In genomic region chr6:13080462-13081188, GRCh38 we compare ENCODE assay signal across 29 cellular contexts.
"Had no signal": no experiment of that assay in that cellular context is flagged by ENCODE, and none has a peak within 500 bp of the region (broad histone marks: within the 10 kb centered on the region; RNA-seq: fewer than 3 reads in every experiment).

No MANE protein-coding gene starts in this region.

- H3K9me3 ChIP-seq: Peyer's patch, SJSA1 had no signal

- H3K4me3 ChIP-seq: Peyer's patch, SJSA1 had no signal

- H3K36me3 ChIP-seq: brain microvascular endothelial cell, Peyer's patch, SJSA1 had no signal

- H3K27ac ChIP-seq: brain microvascular endothelial cell, KMS-11, Peyer's patch, SJSA1 had no signal

- H3K4me2 ChIP-seq: KMS-11, SK-N-SH had no signal

- DNase-seq: activated CD4-positive, alpha-beta T cell treated with anti-CD3 and anti-CD28 coated beads, Interleukin-2, amount 10 ng/mL, durations not matched to agents 24 days and 14 days; activated CD4-positive, alpha-beta T cell treated with anti-CD3 and anti-CD28 coated beads, Interleukin-2, amount 50 U/mL, for 4 hours; activated CD8-positive, alpha-beta T cell treated with anti-CD3 and anti-CD28 coated beads for 36 hours; activated gamma-delta T cell; activated naive CD4-positive, alpha-beta T cell treated with Interleukin-2 at 50 U/mL for 16 hours; activated naive CD8-positive, alpha-beta T cell treated with anti-CD3 and anti-CD28 coated beads, Interleukin-2, amount 10 ng/mL, durations not matched to agents 7 days and 5 days; activated T-cell treated with anti-CD3 and anti-CD28 coated beads, Interleukin-2, amount 50 U/mL, for 1 hour; amygdala; brain microvascular endothelial cell; NCI-H1105; NCI-H1436; NCI-H1694; NCI-H1930; NCI-H2081 treated with DMSO at 0.1 percent for 48 hours; NCI-H345; NCI-H524 treated with DMSO at 0.1 percent for 48 hours; NK-92 treated with Interleukin-12 subunit alpha and Interleukin-12 subunit beta, amount 100 ng/mL, for 24 hours; PC-3; Peyer's patch; RPMI8226; SHP77 treated with DMSO at 0.1 percent for 48 hours; SK-N-SH had no signal

- H3K27me3 ChIP-seq: brain microvascular endothelial cell, Peyer's patch, SJSA1 had no signal

- H3K9me3 Mint-ChIP-seq: activated CD4-positive, alpha-beta T cell treated with anti-CD3 and anti-CD28 coated beads, Interleukin-2, amount 10 ng/mL, durations not matched to agents 24 days and 14 days; activated CD8-positive, alpha-beta T cell treated with anti-CD3 and anti-CD28 coated beads for 36 hours; activated naive CD8-positive, alpha-beta T cell treated with anti-CD3 and anti-CD28 coated beads, Interleukin-2, amount 10 ng/mL, durations not matched to agents 7 days and 5 days; activated T-helper 2 cell treated with anti-CD3 and anti-CD28 coated beads, Interferon-gamma antibody, Interleukin-2, Interleukin-4, amounts not matched to agents 10 μg/mL and 5 μg/mL and 100 μg/mL, durations not matched to agents 14 hours and 24 hours and 36 hours; T-helper 1 cell treated with Interleukin-12 subunit alpha and Interleukin-12 subunit beta and Interleukin-4 antibody, amounts not matched to agents 30 μg/mL and 1 μg/mL, for 36 hours; T-helper 2 cell treated with Interferon-gamma antibody and Interleukin-4, amounts not matched to agents 5 μg/mL and 100 μg/mL, for 36 hours had no signal

- ATAC-seq: activated CD8-positive, alpha-beta T cell treated with anti-CD3 and anti-CD28 coated beads for 36 hours; PC-3 had no signal

- H3K4me3 Mint-ChIP-seq: activated CD4-positive, alpha-beta T cell treated with anti-CD3 and anti-CD28 coated beads, Interleukin-2, amount 10 ng/mL, durations not matched to agents 24 days and 14 days; activated CD8-positive, alpha-beta T cell treated with anti-CD3 and anti-CD28 coated beads for 36 hours; activated naive CD4-positive, alpha-beta T cell treated with anti-CD3 and anti-CD28 coated beads, Interleukin-2, amount 50 U/mL, for 24 hours; activated naive CD8-positive, alpha-beta T cell treated with anti-CD3 and anti-CD28 coated beads, Interleukin-2, amount 10 ng/mL, durations not matched to agents 7 days and 5 days; T-helper 1 cell treated with Interleukin-12 subunit alpha and Interleukin-12 subunit beta and Interleukin-4 antibody, amounts not matched to agents 30 μg/mL and 1 μg/mL, for 36 hours; T-helper 2 cell treated with Interferon-gamma antibody and Interleukin-4, amounts not matched to agents 5 μg/mL and 100 μg/mL, for 36 hours had no signal

- H3K9ac ChIP-seq: KMS-11, SK-N-SH had no signal

- H3K4me1 ChIP-seq: Peyer's patch, SJSA1 had no signal

- FAIRE-seq: TTC549 had no signal

- H3K36me3 Mint-ChIP-seq: activated naive CD4-positive, alpha-beta T cell treated with anti-CD3 and anti-CD28 coated beads, Interleukin-2, amount 50 U/mL, for 24 hours; activated naive CD8-positive, alpha-beta T cell treated with anti-CD3 and anti-CD28 coated beads, Interleukin-2, amount 10 ng/mL, durations not matched to agents 7 days and 5 days had no signal

- H3K4me1 Mint-ChIP-seq: activated CD4-positive, alpha-beta T cell treated with anti-CD3 and anti-CD28 coated beads, Interleukin-2, amount 10 ng/mL, durations not matched to agents 24 days and 14 days; activated naive CD4-positive, alpha-beta T cell treated with anti-CD3 and anti-CD28 coated beads, Interleukin-2, amount 50 U/mL, for 24 hours; activated naive CD8-positive, alpha-beta T cell treated with anti-CD3 and anti-CD28 coated beads, Interleukin-2, amount 10 ng/mL, durations not matched to agents 7 days and 5 days had no signal
